Comparison of ENCODE assay signal across 11 cellular contexts in the genomic region with DNA sequence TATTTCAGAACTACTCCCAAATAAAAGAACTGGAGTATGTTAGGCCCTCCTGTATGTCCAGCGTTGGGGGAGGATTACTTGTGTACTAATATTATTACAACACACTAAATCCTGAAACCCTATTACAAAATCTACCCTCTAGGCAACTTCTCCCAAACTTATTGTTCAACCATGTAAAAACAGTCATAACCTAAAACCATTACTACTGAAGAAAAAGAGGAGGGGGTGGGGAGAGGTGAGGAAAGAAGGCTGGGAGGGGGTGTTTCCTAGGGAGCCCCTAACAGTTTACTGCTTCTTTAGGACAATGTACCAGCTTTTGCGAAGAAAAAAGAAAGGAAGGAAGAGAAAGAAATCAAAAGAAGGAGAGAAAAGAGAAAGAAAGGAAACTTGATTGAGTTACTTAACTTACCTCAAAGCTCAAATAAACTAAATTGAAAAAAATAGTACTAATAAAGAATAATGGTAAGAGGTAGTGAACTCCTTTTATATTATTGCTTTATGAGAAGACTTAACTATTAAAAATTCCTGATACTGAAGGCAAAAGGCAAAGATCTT. TPM values are rescaled to one million over a fixed set of nuclear protein-coding genes. Genes with fewer than 3 reads are reported as not detected.
DNase-seq lines count a peak whose midpoint lies in the region; ATAC-seq and TF ChIP-seq lines count a peak whose summit lies in the region.
"Had no signal": no experiment of that assay in that cellular context is flagged by ENCODE, and none has a peak within 500 bp of the region (broad histone marks: within the 10 kb centered on the region; RNA-seq: fewer than 3 reads in every experiment).

No MANE protein-coding gene starts in this region.

- no peak overlapping the region for H3K9ac ChIP-seq in HUES48 (ENCODE audit: low read depth, low read length)

- H3K36me3 ChIP-seq in HUES48 (ENCODE audit: control insufficient read depth, insufficient read depth, low read length) (no peaks in the 10 kb centered on the region), lower lobe of right lung (no peaks in the 10 kb centered on the region)

- H3K4me1 ChIP-seq in HUES48 (ENCODE audit: control insufficient read depth, insufficient read depth, low read length): peaks cover 59% of the 10 kb centered on the region
- peaks cover 18% of the 10 kb centered on the region for H3K4me1 ChIP-seq in lower lobe of right lung

- no peak for ATAC-seq in lower lobe of right lung

- DNase-seq in caudate nucleus (lab: John Stamatoyannopoulos, UW) (no peak), kidney glomerular epithelial cell (lab: John Stamatoyannopoulos, UW) (peak; percentile 42), lower lobe of right lung (no peak), ecto neural progenitor cell (ENCODE audit: low spot score) (no peak)
- no peak for DNase-seq in activated naive CD4-positive, alpha-beta T cell (lab: John Stamatoyannopoulos, UW)
- DNase-seq: activated CD8-positive, alpha-beta memory T cell treated with anti-CD3 and anti-CD28 coated beads for 24 hours; Kasumi-1; OCI-M1 had no signal

- no peaks in the 10 kb centered on the region for H3K9me3 ChIP-seq in HUES48 (ENCODE audit: control insufficient read depth, insufficient read depth, low read length)
- no peaks in the 10 kb centered on the region for H3K9me3 ChIP-seq in lower lobe of right lung

- H3K27ac ChIP-seq in HUES48 (ENCODE audit: low read depth, low read length): no peak overlapping the region
- H3K27ac ChIP-seq in caudate nucleus (ENCODE audit: low read depth, low read length): peak overlapping the region; percentile 46
- H3K27ac ChIP-seq in temporal lobe (ENCODE audit: low read depth, low read length): peak overlapping the region; percentile 89
- H3K27ac ChIP-seq in lower lobe of right lung: no peak overlapping the region

- H3K27me3 ChIP-seq in HUES48 (ENCODE audit: control insufficient read depth, insufficient read depth, low read length) (peaks cover 29% of the 10 kb centered on the region), lower lobe of right lung (ENCODE audit: low read depth) (peaks cover 71% of the 10 kb centered on the region)

- no peak for TF ChIP-seq CTCF in lower lobe of right lung (IDR thresholded peaks at IDR 0.05)

- intact Hi-C loops in lower lobe of right lung (cut with DNase I): no loop called here

- H3K4me3 ChIP-seq in HUES48 (ENCODE audit: low read depth, low read length) (peak overlapping the region; percentile 90), lower lobe of right lung (no peak overlapping the region)

RNA-seq across cellular contexts. Expression of a gene that starts 2.3 kb away (rescaled TPM):
- total RNA-seq in temporal lobe (8.6 TPM), lower lobe of right lung (not detected)
- total RNA-seq: myocyte had no signal

Comparison
In these comparisons a context has a peak if more than half of its experiments do, and no peak if none do; other contexts are left out.
1. H3K27ac ChIP-seq: peak in caudate nucleus (single experiment) and temporal lobe (single experiment); none in HUES48 (single experiment) and lower lobe of right lung (single experiment).